In the genomic region with DNA sequence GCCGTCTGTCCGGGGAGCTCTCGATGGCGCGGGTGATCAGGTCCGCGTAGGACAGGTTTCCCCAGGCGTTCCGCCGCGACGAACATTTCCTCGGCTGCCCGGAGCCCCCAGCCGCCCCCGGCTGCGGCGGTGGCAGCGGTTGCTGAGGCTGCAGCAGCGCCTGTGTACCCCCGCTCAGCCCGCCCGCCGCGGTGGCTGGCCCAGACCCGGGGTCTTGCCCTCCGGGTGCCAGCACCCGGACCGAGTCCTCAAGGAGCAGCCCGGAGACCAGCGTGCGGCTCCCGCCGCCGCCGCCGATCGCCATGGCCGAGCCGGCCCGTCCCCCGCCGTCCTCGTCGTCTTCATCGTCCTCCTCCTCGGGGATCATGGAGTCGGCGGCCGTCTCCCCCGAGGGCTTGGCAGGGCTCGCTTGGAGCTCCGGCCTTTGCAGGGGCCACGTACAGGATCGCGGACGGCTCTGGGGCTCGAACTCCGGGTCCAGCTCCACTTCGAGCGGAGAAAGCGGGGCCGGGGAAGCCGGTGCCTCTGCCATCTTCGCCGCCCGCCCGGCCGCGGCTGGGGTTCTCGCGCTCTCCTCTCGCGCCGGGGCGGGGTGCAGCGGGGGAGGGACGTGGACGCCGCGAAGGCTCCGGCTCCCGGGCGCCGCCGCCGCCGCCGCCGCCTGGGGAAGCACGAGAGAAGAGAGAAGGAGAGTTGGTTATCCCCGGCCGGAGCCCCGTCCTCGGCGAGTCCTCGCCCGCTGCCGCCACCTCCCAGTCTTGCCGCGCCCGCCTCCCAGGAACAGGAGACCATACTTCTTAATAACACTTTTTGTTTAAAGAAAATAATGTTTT, we compare ENCODE assay signal across 9 cellular contexts. TPM values are rescaled to one million over a fixed set of nuclear protein-coding genes. Genes with fewer than 3 reads are reported as not detected.
"Had no signal": no experiment of that assay in that cellular context is flagged by ENCODE, and none has a peak within 500 bp of the region (broad histone marks: within the 10 kb centered on the region; RNA-seq: fewer than 3 reads in every experiment).

No MANE protein-coding gene starts in this region.

RNA-seq across cellular contexts. Expression of gene TBC1D28, which starts 28.4 kb away (rescaled TPM):
- total RNA-seq: HT-29, LHCN-M2, MCF 10A, OCI-LY7, PC-3, Peyer's patch, Right ventricle myocardium superior, RPMI7951, SJSA1 had no signal
